ENCODE assay signal across 8 cellular contexts in the genomic region with DNA sequence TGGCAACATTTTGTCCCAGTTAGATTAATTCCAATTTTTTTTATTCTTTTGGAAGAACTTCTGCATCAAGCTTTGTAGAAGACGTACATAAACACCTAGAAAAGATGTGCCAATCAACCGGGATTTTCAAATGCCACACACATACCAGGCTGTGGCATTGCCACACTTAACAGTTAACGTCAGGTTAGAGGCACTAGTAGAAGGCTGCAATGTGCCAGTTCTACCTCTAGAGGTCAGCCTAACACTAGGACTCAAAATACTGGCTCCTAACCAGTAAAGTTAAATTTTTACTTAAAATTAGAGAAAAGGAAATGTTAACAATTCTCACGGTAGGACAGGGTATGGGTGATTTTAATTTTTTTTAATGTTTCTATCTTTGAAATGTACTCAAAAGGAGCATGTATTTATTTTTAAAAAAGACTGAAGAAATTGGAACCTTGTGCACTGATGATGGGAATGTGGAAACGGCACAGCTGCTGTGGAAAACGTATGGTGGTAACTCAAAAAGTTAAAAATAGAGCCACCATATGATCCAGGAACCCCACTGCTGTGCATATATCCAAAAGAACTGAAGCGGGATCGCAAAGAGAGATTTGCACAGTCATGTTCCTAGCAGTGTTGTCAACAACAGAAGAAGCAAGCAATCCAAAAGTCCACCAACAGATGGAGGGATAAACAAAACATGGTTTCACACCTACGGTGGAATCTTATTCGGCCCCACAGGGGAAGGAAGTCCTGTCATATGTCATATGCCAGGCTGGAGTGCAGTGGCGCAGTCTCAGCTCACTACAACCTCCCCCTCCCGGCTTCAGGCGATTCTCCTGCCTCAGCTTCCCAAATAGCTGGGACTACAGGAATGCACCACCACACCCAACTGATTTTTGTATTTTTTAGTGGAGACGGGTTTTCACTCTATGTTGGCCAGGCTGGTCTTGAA. TPM values are rescaled to one million over a fixed set of nuclear protein-coding genes. Genes with fewer than 3 reads are reported as not detected.
A peak's percentile ranks its signal among the peaks of the same experiment; 100 is the strongest.
DNase-seq lines count a peak whose midpoint lies in the region; ATAC-seq, FAIRE-seq and TF ChIP-seq lines count a peak whose summit lies in the region.

No MANE protein-coding gene starts in this region.

- TF ChIP-seq CTCF in AG09319 (IDR thresholded peaks at IDR 0.05; ENCODE audit: low read depth, low read length) (peak; percentile 96), brain microvascular endothelial cell (IDR thresholded peaks at IDR 0.05; ENCODE audit: low read depth, low read length, missing control alignments) (peak; percentile 91)

- no peaks in the 10 kb centered on the region for H3K36me3 ChIP-seq in brain microvascular endothelial cell (replicated peaks)
- H3K36me3 ChIP-seq in small intestine (ENCODE audit: control insufficient read depth in 2 of 2, insufficient read depth in 2 of 2, low read length in 2 of 2): no peaks in the 10 kb centered on the region

- peak; percentile 41 for DNase-seq in AG09319 (ENCODE audit: extremely low read depth, low read depth)
- peak; percentile 61 for DNase-seq in NCI-H1092 treated with DMSO at 0.1 percent for 48 hours (lab: John Stamatoyannopoulos, UW)
- peak; percentile 73 for DNase-seq in brain microvascular endothelial cell
- peak; percentile 59 for DNase-seq in iPS-NIHi7 (ENCODE audit: extremely low spot score)
- DNase-seq in small intestine: peak; percentile 72

- FAIRE-seq in TTC549 (lab: Jason Lieb, UNC) (peak; percentile 69), small intestine (lab: Jason Lieb, UNC) (no peak)

- H3K9me3 ChIP-seq in small intestine (ENCODE audit: control insufficient read depth, low read depth): no peaks in the 10 kb centered on the region

- H3K4me3 ChIP-seq in brain microvascular endothelial cell (ENCODE audit: low read depth, low read length) (no peak overlapping the region), small intestine (ENCODE audit: low read depth in 1 of 2, low read length in 2 of 2) (no peak overlapping the region)

- H3K4me1 ChIP-seq in small intestine (ENCODE audit: control insufficient read depth in 2 of 2, insufficient read depth in 1 of 2, low read depth in 1 of 2, low read length in 1 of 2): no peaks in the 10 kb centered on the region

- WGBS in small intestine, 3 donors: 26 to 29% (median 28%) methylated on average over 14 of the region's 14 CpGs

- in situ Hi-C loops in brain microvascular endothelial cell (cut with HindIII; ENCODE audit: low pct_ligation_motif_present, low sequenced_read_pairs): no loop called here

- peak; percentile 51 for ATAC-seq in GM18861 (IDR thresholded peaks at IDR 0.05; ENCODE audit: unreplicated experiment)
- ATAC-seq in GM18870 (IDR thresholded peaks at IDR 0.05; ENCODE audit: unreplicated experiment): no peak

- H3K27me3 ChIP-seq in brain microvascular endothelial cell (replicated peaks): no peaks in the 10 kb centered on the region
- H3K27me3 ChIP-seq in small intestine (ENCODE audit: control insufficient read depth in 2 of 2, insufficient read depth in 2 of 2, low read length in 2 of 2): no peaks in the 10 kb centered on the region

- no peak overlapping the region for H3K27ac ChIP-seq in brain microvascular endothelial cell
- H3K27ac ChIP-seq in small intestine (ENCODE audit: low read depth in 1 of 2, low read length in 1 of 2): no peak overlapping the region

RNA-seq across cellular contexts. Expression of gene CRYL1, which starts 30.3 kb away (rescaled TPM):
- 100 to 1,000 TPM; 136 to 372 (median 302) TPM for polyA plus RNA-seq in small intestine
